15 cellular contexts compared by ENCODE assay signal in genomic region chr5:168128154-168128553, GRCh38.
A peak's percentile ranks its signal among the peaks of the same experiment; 100 is the strongest.
DNase-seq lines count a peak whose midpoint lies in the region; ATAC-seq and TF ChIP-seq lines count a peak whose summit lies in the region.
"Had no signal": no experiment of that assay in that cellular context is flagged by ENCODE, and none has a peak within 500 bp of the region (broad histone marks: within the 10 kb centered on the region; RNA-seq: fewer than 3 reads in every experiment).

No MANE protein-coding gene starts in this region.

- no peaks in the 10 kb centered on the region for H3K27me3 Mint-ChIP-seq in neural crest cell (ENCODE audit: low read depth)

- H3K4me1 Mint-ChIP-seq in neural crest cell, result peaks cover 42% of the 10 kb centered on the region

- H3K4me3 Mint-ChIP-seq in neural crest cell, result peak overlapping the region; percentile 50
- H3K4me3 Mint-ChIP-seq: CD14-positive monocyte; CD8-positive, alpha-beta T cell; HFFc6 had no signal

- DNase-seq in NCI-H524 treated with DMSO at 0.1 percent for 48 hours (lab: John Stamatoyannopoulos, UW) (peak; percentile 35), NCI-H524 (lab: John Stamatoyannopoulos, UW) (no peak), foreskin melanocyte (peak; percentile 39), neural crest cell (ENCODE audit: low read depth, low spot score) (no peak), sciatic nerve (ENCODE audit: low spot score) (no peak), islet precursor cell (no peak)
- DNase-seq: Caco-2; CD8-positive, alpha-beta T cell; DND-41; GDM1; HCEC 1CT; HFFc6 had no signal

- no peaks in the 10 kb centered on the region for H3K36me3 Mint-ChIP-seq in neural crest cell (ENCODE audit: low read depth)
- H3K36me3 Mint-ChIP-seq: CD14-positive monocyte; CD8-positive, alpha-beta T cell had no signal

- no peaks in the 10 kb centered on the region for H3K9me3 Mint-ChIP-seq in neural crest cell
- H3K9me3 Mint-ChIP-seq: CD8-positive, alpha-beta T cell; HFFc6 had no signal

- intact Hi-C loops in sciatic nerve (cut with DNase I), result no loop called here

- no peak for TF ChIP-seq CTCF in neural crest cell (conservative IDR thresholded peaks at IDR 0.05)

- ATAC-seq in sciatic nerve, result peak; percentile 59
- no peak for ATAC-seq in GM18909 (IDR thresholded peaks at IDR 0.05; ENCODE audit: poor library complexity, unreplicated experiment)
- ATAC-seq in HG03135 (IDR thresholded peaks at IDR 0.05; ENCODE audit: unreplicated experiment), result no peak
- ATAC-seq: CD8-positive, alpha-beta T cell had no signal

- peak overlapping the region; percentile 83 for H3K27ac Mint-ChIP-seq in neural crest cell (ENCODE audit: unreplicated experiment)
- H3K27ac Mint-ChIP-seq: CD8-positive, alpha-beta T cell; HFFc6 had no signal

Comparison
In these comparisons a context has a peak if more than half of its experiments do, and no peak if none do; other contexts are left out.
1. DNase-seq: peak in NCI-H524 treated with DMSO at 0.1 percent for 48 hours (single experiment) and foreskin melanocyte (single experiment); none in NCI-H524 (0 of 2), neural crest cell (single experiment), sciatic nerve (single experiment) and islet precursor cell (single experiment).